Comparison of ENCODE assay signal across 25 cellular contexts in genomic region chr7:132766660-132767059, GRCh38.
"Had no signal": no experiment of that assay in that cellular context is flagged by ENCODE, and none has a peak within 500 bp of the region (broad histone marks: within the 10 kb centered on the region; RNA-seq: fewer than 3 reads in every experiment).

No MANE protein-coding gene starts in this region.

- H3K4me1 Mint-ChIP-seq: natural killer cell, neural progenitor cell had no signal

- H3K36me3 Mint-ChIP-seq: neural progenitor cell had no signal

- DNase-seq: naive thymus-derived CD4-positive, alpha-beta T cell; natural killer cell; occipital lobe; pancreas; psoas muscle; right cardiac atrium; right lobe of liver; sigmoid colon; small intestine; stimulated activated CD4-positive, alpha-beta T cell treated with anti-CD3 and anti-CD28 coated beads, Interleukin-15, amount 100 ng/mL, for 24 hours; stimulated activated CD4-positive, alpha-beta T cell treated with anti-CD3 and anti-CD28 coated beads, Interleukin-2, amount 100 ng/mL, for 24 hours; stimulated activated CD4-positive, alpha-beta T cell treated with anti-CD3 and anti-CD28 coated beads, Interleukin-2, amount 100 ng/mL, for 48 hours; stimulated activated CD4-positive, alpha-beta T cell treated with anti-CD3 and anti-CD28 coated beads, Interleukin-4, amount 100 ng/mL, for 24 hours; stimulated activated naive B cell treated with anti-CD40 and anti-IgM and Interleukin-4, amounts not matched to agents 10 μg/mL and 1 μg/mL and 100 μg/mL, for 72 hours; stimulated activated naive CD4-positive, alpha-beta T cell treated with Interleukin-2 at 50 U/mL for 16 hours; stomach; thyroid gland; upper lobe of left lung had no signal

- H3K36me3 ChIP-seq: neural progenitor cell, pancreas, right lobe of liver, sigmoid colon, stomach, thoracic aorta, thyroid gland, tibial nerve, upper lobe of left lung, vagina had no signal

- H3K27ac ChIP-seq: neural progenitor cell, pancreas, psoas muscle, right lobe of liver, sigmoid colon, stomach, thoracic aorta, thyroid gland, tibial nerve, vagina had no signal

- H3K27ac Mint-ChIP-seq: natural killer cell; nephron; neural progenitor cell; progenitor cell of endocrine pancreas; stimulated activated naive B cell treated with anti-CD40 and anti-IgM and Interleukin-4, amounts not matched to agents 10 μg/mL and 1 μg/mL and 100 μg/mL, for 72 hours; stimulated activated naive CD8-positive, alpha-beta T cell treated with anti-CD3 and anti-CD28 coated beads, Interleukin-15, Interleukin-2, amounts not matched to agents 100 ng/mL and 50 ng/mL, for 24 hours had no signal

- H3K9me3 ChIP-seq: pancreas, psoas muscle, right lobe of liver, thyroid gland, vagina had no signal

- H3K4me3 ChIP-seq: neural progenitor cell, pancreas, psoas muscle, right lobe of liver, sigmoid colon, stomach, thoracic aorta, thyroid gland, tibial nerve, upper lobe of left lung, vagina had no signal

- H3K27me3 Mint-ChIP-seq: naive thymus-derived CD4-positive, alpha-beta T cell; progenitor cell of endocrine pancreas; stimulated activated naive B cell treated with anti-CD40 and anti-IgM and Interleukin-4, amounts not matched to agents 10 μg/mL and 1 μg/mL and 100 μg/mL, for 72 hours; stimulated activated naive CD8-positive, alpha-beta T cell treated with anti-CD3 and anti-CD28 coated beads, Interleukin-15, Interleukin-2, amounts not matched to agents 100 ng/mL and 50 ng/mL, for 24 hours had no signal

- H3K4me3 Mint-ChIP-seq: naive thymus-derived CD4-positive, alpha-beta T cell; natural killer cell; nephron; neural progenitor cell; stimulated activated naive B cell treated with anti-CD40 and anti-IgM and Interleukin-4, amounts not matched to agents 10 μg/mL and 1 μg/mL and 100 μg/mL, for 72 hours; stimulated activated naive CD8-positive, alpha-beta T cell treated with anti-CD3 and anti-CD28 coated beads, Interleukin-15, Interleukin-2, amounts not matched to agents 100 ng/mL and 50 ng/mL, for 24 hours had no signal

- ATAC-seq: naive thymus-derived CD4-positive, alpha-beta T cell; natural killer cell; pancreas; psoas muscle; right cardiac atrium; right lobe of liver; stimulated activated naive B cell treated with anti-CD40 and anti-IgM and Interleukin-4, amounts not matched to agents 10 μg/mL and 1 μg/mL and 100 μg/mL, for 72 hours had no signal

- H3K27me3 ChIP-seq: neural progenitor cell, pancreas, right lobe of liver, sigmoid colon, stomach, thyroid gland, tibial nerve, upper lobe of left lung, vagina had no signal

- H3K4me1 ChIP-seq: neural progenitor cell, pancreas, psoas muscle, right lobe of liver, sigmoid colon, stomach, thyroid gland, tibial nerve, upper lobe of left lung, vagina had no signal
